In the genomic region with DNA sequence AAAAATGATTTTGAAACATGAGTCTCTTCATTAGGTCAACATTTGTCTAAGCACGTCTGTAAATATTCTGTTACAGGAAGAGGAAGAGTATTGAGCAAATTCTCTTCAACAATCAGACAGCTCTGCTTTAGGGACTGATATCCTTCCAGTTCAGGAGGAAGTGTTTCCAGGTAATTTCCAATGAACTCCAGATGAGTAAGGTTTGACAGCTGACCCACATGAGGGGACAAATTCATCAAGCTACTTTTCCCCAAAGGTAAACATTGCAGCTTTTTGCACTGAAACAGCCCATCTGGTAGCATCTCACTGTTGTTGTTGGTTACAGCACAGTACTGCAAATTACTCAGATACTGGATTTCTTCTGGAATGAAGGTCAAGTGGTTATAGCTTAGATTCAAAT, we compare ENCODE assay signal across 28 cellular contexts. TPM values are rescaled to one million over a fixed set of nuclear protein-coding genes. Genes with fewer than 3 reads are reported as not detected.
A peak's percentile ranks its signal among the peaks of the same experiment; 100 is the strongest.
DNase-seq lines count a peak whose midpoint lies in the region; ATAC-seq, FAIRE-seq and TF ChIP-seq lines count a peak whose summit lies in the region.
"Had no signal": no experiment of that assay in that cellular context is flagged by ENCODE, and none has a peak within 500 bp of the region (broad histone marks: within the 10 kb centered on the region; RNA-seq: fewer than 3 reads in every experiment).

No MANE protein-coding gene starts in this region.

- H3K4me3 Mint-ChIP-seq in activated CD4-positive, alpha-beta memory T cell treated with anti-CD3 and anti-CD28 coated beads, Interleukin-2, amount 10 ng/mL, durations not matched to agents 7 days and 5 days, result no peak overlapping the region
- H3K4me3 Mint-ChIP-seq: activated naive CD8-positive, alpha-beta T cell; CD8-positive, alpha-beta memory T cell had no signal

- BruUV-seq in PC-3 (replicated peaks; lab: Mats Ljungman, UMichigan), result no TSS peak

- H3K9ac ChIP-seq in PC-3 (ENCODE audit: low read length), result no peak overlapping the region

- no peak for TF ChIP-seq POLR2A in A549 (IDR thresholded peaks at IDR 0.05; ENCODE audit: low read length)
- no peak for TF ChIP-seq POLR2A in gastroesophageal sphincter (IDR thresholded peaks at IDR 0.05)

- TF ChIP-seq CTCF in A549 (IDR thresholded peaks at IDR 0.05), result no peak
- TF ChIP-seq CTCF in PC-3 (conservative IDR thresholded peaks at IDR 0.05; ENCODE audit: low read depth, low read length), result no peak
- no peak for TF ChIP-seq CTCF in osteoblast (IDR thresholded peaks at IDR 0.05; ENCODE audit: extremely low read depth, low read depth, low read length)
- no peak for TF ChIP-seq CTCF in gastroesophageal sphincter (IDR thresholded peaks at IDR 0.05)

- no peak for TF ChIP-seq RAD21 in A549 (conservative IDR thresholded peaks at IDR 0.05 in 1 of 2, IDR thresholded peaks at IDR 0.05 in 1 of 2)

- ATAC-seq in A549, result no peak
- ATAC-seq in PC-3, result peak; percentile 90
- ATAC-seq in gastroesophageal sphincter, result no peak
- ATAC-seq: stimulated activated naive CD8-positive, alpha-beta T cell treated with anti-CD3 and anti-CD28 coated beads, Interleukin-15, Interleukin-2, amounts not matched to agents 100 U/mL and 50 U/mL, for 24 hours had no signal

- 8% methylated on average over 1 of the region's 1 CpG for WGBS in A549 (ENCODE audit: missing lambda C conversion rate)
- WGBS in gastroesophageal sphincter (ENCODE audit: low coverage in 1 of 2), 2 donors, result 29 to 36% methylated on average over 1 of the region's 1 CpG

- H2AFZ ChIP-seq in PC-3 (ENCODE audit: low read length) (no peak overlapping the region), osteoblast (ENCODE audit: low read length) (no peak overlapping the region)

- H3K27me3 ChIP-seq in PC-3 (ENCODE audit: low read length) (no peaks in the 10 kb centered on the region), osteoblast (ENCODE audit: insufficient read depth, low read length) (no peaks in the 10 kb centered on the region), gastroesophageal sphincter (no peaks in the 10 kb centered on the region)
- H3K27me3 ChIP-seq: ascending aorta, BE2C, neutrophil, vagina had no signal

- H3K9me2 ChIP-seq in PC-3 (replicated peaks; ENCODE audit: low read length), result no peaks in the 10 kb centered on the region

- H3K4me2 ChIP-seq in A549 (peak overlapping the region; percentile 36; the same call in 1 of the 3 replicates), PC-3 (ENCODE audit: low read length) (peak overlapping the region; percentile 64), osteoblast (ENCODE audit: insufficient read depth, low read length) (peak overlapping the region; percentile 32)

- no peaks in the 10 kb centered on the region for H3K79me2 ChIP-seq in PC-3 (ENCODE audit: low read length)
- H3K79me2 ChIP-seq in osteoblast (ENCODE audit: insufficient read depth, low read length), result peaks cover 75% of the 10 kb centered on the region

- H3K9me3 ChIP-seq in A549, result no peaks in the 10 kb centered on the region
- no peaks in the 10 kb centered on the region for H3K9me3 ChIP-seq in PC-3 (ENCODE audit: low read length)
- H3K9me3 ChIP-seq in osteoblast (ENCODE audit: low read depth, low read length), result no peaks in the 10 kb centered on the region
- H3K9me3 ChIP-seq in gastroesophageal sphincter, result no peaks in the 10 kb centered on the region
- H3K9me3 ChIP-seq: ascending aorta, BE2C, neutrophil, thoracic aorta, vagina had no signal

- H3K27me3 Mint-ChIP-seq in activated CD4-positive, alpha-beta memory T cell treated with anti-CD3 and anti-CD28 coated beads, Interleukin-2, amount 10 ng/mL, durations not matched to agents 7 days and 5 days, result peaks cover 21% of the 10 kb centered on the region

- POLR2A ChIA-PET in A549 (lab: Yijun Ruan, JAX), result no interaction called here
- POLR2A ChIA-PET in PC-3 (lab: Charles Lee; ENCODE audit: unreplicated experiment), result interaction anchor here (0.6 kb wide), 1 partner anchor 321 kb away, joined by 4 read pairs; no protein-coding TSS in a partner anchor
- POLR2A ChIA-PET in activated CD4-positive, alpha-beta memory T cell treated with anti-CD3 and anti-CD28 coated beads, Interleukin-2, amount 10 ng/mL, durations not matched to agents 7 days and 5 days (lab: Charles Lee), result no interaction called here

- no peaks in the 10 kb centered on the region for H3K9me3 Mint-ChIP-seq in activated CD4-positive, alpha-beta memory T cell treated with anti-CD3 and anti-CD28 coated beads, Interleukin-2, amount 10 ng/mL, durations not matched to agents 7 days and 5 days
- H3K9me3 Mint-ChIP-seq: CD8-positive, alpha-beta memory T cell had no signal

- H3K27ac ChIP-seq in A549, result no peak overlapping the region
- no peak overlapping the region for H3K27ac ChIP-seq in PC-3 (ENCODE audit: low read length)
- no peak overlapping the region for H3K27ac ChIP-seq in osteoblast (ENCODE audit: low read depth, low read length)
- H3K27ac ChIP-seq in substantia nigra (ENCODE audit: low read depth, low read length, poor library complexity, severe bottlenecking), result no peak overlapping the region
- H3K27ac ChIP-seq in gastroesophageal sphincter, result no peak overlapping the region
- H3K27ac ChIP-seq: ascending aorta, neutrophil, RWPE1, SK-N-MC, thoracic aorta, vagina had no signal

- H3K4me1 ChIP-seq in A549, result peaks cover 26% of the 10 kb centered on the region; the same call in 2 of the 3 replicates
- H3K4me1 ChIP-seq in PC-3 (ENCODE audit: insufficient read depth, low read length), result peaks cover 7% of the 10 kb centered on the region
- peaks cover 26% of the 10 kb centered on the region for H3K4me1 ChIP-seq in osteoblast (ENCODE audit: insufficient read depth, low read length)
- no peaks in the 10 kb centered on the region for H3K4me1 ChIP-seq in gastroesophageal sphincter
- H3K4me1 ChIP-seq: BE2C had no signal

- no peaks in the 10 kb centered on the region for H3F3A ChIP-seq in PC-3 (ENCODE audit: low read length, unreplicated experiment)

- H3K4me1 Mint-ChIP-seq in activated CD4-positive, alpha-beta memory T cell treated with anti-CD3 and anti-CD28 coated beads, Interleukin-2, amount 10 ng/mL, durations not matched to agents 7 days and 5 days, result no peaks in the 10 kb centered on the region
- H3K4me1 Mint-ChIP-seq: CD8-positive, alpha-beta memory T cell had no signal

- H4K20me1 ChIP-seq in PC-3 (ENCODE audit: low read length), result no peaks in the 10 kb centered on the region
- peaks cover 3% of the 10 kb centered on the region for H4K20me1 ChIP-seq in osteoblast (ENCODE audit: insufficient read depth, low read length)

- no peaks in the 10 kb centered on the region for H3K36me3 Mint-ChIP-seq in activated CD4-positive, alpha-beta memory T cell treated with anti-CD3 and anti-CD28 coated beads, Interleukin-2, amount 10 ng/mL, durations not matched to agents 7 days and 5 days (ENCODE audit: low read depth)
- H3K36me3 Mint-ChIP-seq: activated naive CD8-positive, alpha-beta T cell; CD8-positive, alpha-beta memory T cell had no signal

- intact Hi-C loops in PC-3 (cut with micrococcal nuclease), result no loop called here

- no peak for FAIRE-seq in A549 (lab: Jason Lieb, UNC)
- FAIRE-seq: TTC549 had no signal

- CTCF ChIA-PET in A549 (lab: Yijun Ruan, JAX), result interaction anchor here (1.7 kb wide), 1 partner anchor 90 kb away, joined by 4 read pairs; no protein-coding TSS in a partner anchor
- CTCF ChIA-PET in PC-3 (lab: Charles Lee), result interaction anchor here (0.6 kb wide), 1 partner anchor 87 kb away, joined by 3 read pairs; no protein-coding TSS in a partner anchor
- CTCF ChIA-PET in activated CD4-positive, alpha-beta memory T cell treated with anti-CD3 and anti-CD28 coated beads, Interleukin-2, amount 10 ng/mL, durations not matched to agents 7 days and 5 days (lab: Charles Lee), result interaction anchor here (0.6 kb wide), 1 partner anchor 23 kb away, joined by 4 read pairs; no protein-coding TSS in a partner anchor

- no peaks in the 10 kb centered on the region for H3K36me3 ChIP-seq in PC-3 (ENCODE audit: low read depth, low read length)
- peaks cover 8% of the 10 kb centered on the region for H3K36me3 ChIP-seq in osteoblast (ENCODE audit: insufficient read depth, low read length)
- H3K36me3 ChIP-seq in gastroesophageal sphincter, result no peaks in the 10 kb centered on the region
- H3K36me3 ChIP-seq: ascending aorta, BE2C, neutrophil, thoracic aorta, vagina had no signal

- H3K27ac Mint-ChIP-seq in activated CD4-positive, alpha-beta memory T cell treated with anti-CD3 and anti-CD28 coated beads, Interleukin-2, amount 10 ng/mL, durations not matched to agents 7 days and 5 days, result no peak overlapping the region
- H3K27ac Mint-ChIP-seq: activated naive CD8-positive, alpha-beta T cell; CD8-positive, alpha-beta memory T cell had no signal

- peak in 1 of 2 experiments; percentile 3 for DNase-seq in A549 (ENCODE audit: low read depth in 1 of 2, low spot score in 1 of 2)
- peak; percentile 56 for DNase-seq in PC-3
- peak; percentile 25 for DNase-seq in fibroblast of peridontal ligament (ENCODE audit: extremely low read depth)
- DNase-seq in osteoblast (ENCODE audit: insufficient read length, low spot score, missing footprints), result no peak
- DNase-seq in substantia nigra (lab: John Stamatoyannopoulos, UW), result no peak
- DNase-seq in SIG-M5 (lab: John Stamatoyannopoulos, UW), result no peak
- DNase-seq in activated CD4-positive, alpha-beta memory T cell treated with anti-CD3 and anti-CD28 coated beads, Interleukin-2, amount 10 ng/mL, durations not matched to agents 7 days and 5 days, result no peak
- DNase-seq: activated CD4-positive, alpha-beta T cell treated with anti-CD3 and anti-CD28 coated beads for 1 hour; activated CD8-positive, alpha-beta memory T cell treated with anti-CD3 and anti-CD28 coated beads for 24 hours; activated effector memory CD4-positive, alpha-beta T cell treated with Interleukin-2 at 50 U/mL for 16 hours; BE2C; CD8-positive, alpha-beta memory T cell; DMS79; GF-D8; Karpas-422; mammary epithelial cell; NCI-H1694; NCI-H510A; stimulated activated naive CD8-positive, alpha-beta T cell treated with anti-CD3 and anti-CD28 coated beads, Interleukin-15, Interleukin-2, amounts not matched to agents 100 U/mL and 50 U/mL, for 24 hours had no signal

- H3K4me3 ChIP-seq in A549 (no peak overlapping the region), PC-3 (ENCODE audit: low read length) (no peak overlapping the region), osteoblast (ENCODE audit: insufficient read depth, low read length) (no peak overlapping the region), gastroesophageal sphincter (no peak overlapping the region)
- H3K4me3 ChIP-seq: ascending aorta, SK-N-MC, thoracic aorta, vagina had no signal

- TF ChIP-seq EP300 in A549 (IDR thresholded peaks at IDR 0.05), result no peak
- no peak for TF ChIP-seq EP300 in gastroesophageal sphincter (IDR thresholded peaks at IDR 0.05)

RNA-seq across cellular contexts. Expression of gene ENPP1, which starts 18.1 kb away (rescaled TPM):
- polyA plus RNA-seq in A549 (2011; rRNA removed) (5.3 and 5.6 TPM in 2 replicates), A549 (2017; fragmentation: RNase III; extraction: RNeasy Plus Mini Kit Qiagen cat#74134 plus additional on column Dnase treatment) (0.91 to 1.1 TPM (median 0.97 TPM) in 3 replicates)
- polyA plus RNA-seq in A549 (2012; cell fraction: cytosol; rRNA removed), result 0.47 and 0.59 TPM in 2 replicates
- 0.47 and 0.62 TPM in 2 replicates for polyA plus RNA-seq in A549 (2012; cell fraction: nucleus; rRNA removed)
- polyA minus RNA-seq in A549 (2011; rRNA and poly(A)+ RNA removed), result 3.2 and 4.5 TPM in 2 replicates
- total RNA-seq in PC-3 (2014; rRNA removed) (4.4 and 5.1 TPM in 2 replicates), osteoblast (16.3 and 20.3 TPM in 2 replicates), gastroesophageal sphincter (10 to 100 TPM; 10.0 to 54.7 (median 12.6) TPM)
- under 1 TPM; 0.48 to 0.53 TPM for total RNA-seq in activated CD4-positive, alpha-beta memory T cell treated with anti-CD3 and anti-CD28 coated beads, Interleukin-2, amount 10 ng/mL, durations not matched to agents 7 days and 5 days

Comparison
In these comparisons a context has a peak if more than half of its experiments do, and no peak if none do; other contexts are left out.
1. DNase-seq: peak in PC-3 (single experiment) and fibroblast of peridontal ligament (single experiment); none in osteoblast (single experiment), substantia nigra (0 of 49), SIG-M5 (single experiment) and activated CD4-positive, alpha-beta memory T cell treated with anti-CD3 and anti-CD28 coated beads, Interleukin-2, amount 10 ng/mL, durations not matched to agents 7 days and 5 days (single experiment).
2. Peak in every context shown above with its lines, with median percentiles within 50 percentile points of each other: H3K4me2 ChIP-seq.